In the genomic region with DNA sequence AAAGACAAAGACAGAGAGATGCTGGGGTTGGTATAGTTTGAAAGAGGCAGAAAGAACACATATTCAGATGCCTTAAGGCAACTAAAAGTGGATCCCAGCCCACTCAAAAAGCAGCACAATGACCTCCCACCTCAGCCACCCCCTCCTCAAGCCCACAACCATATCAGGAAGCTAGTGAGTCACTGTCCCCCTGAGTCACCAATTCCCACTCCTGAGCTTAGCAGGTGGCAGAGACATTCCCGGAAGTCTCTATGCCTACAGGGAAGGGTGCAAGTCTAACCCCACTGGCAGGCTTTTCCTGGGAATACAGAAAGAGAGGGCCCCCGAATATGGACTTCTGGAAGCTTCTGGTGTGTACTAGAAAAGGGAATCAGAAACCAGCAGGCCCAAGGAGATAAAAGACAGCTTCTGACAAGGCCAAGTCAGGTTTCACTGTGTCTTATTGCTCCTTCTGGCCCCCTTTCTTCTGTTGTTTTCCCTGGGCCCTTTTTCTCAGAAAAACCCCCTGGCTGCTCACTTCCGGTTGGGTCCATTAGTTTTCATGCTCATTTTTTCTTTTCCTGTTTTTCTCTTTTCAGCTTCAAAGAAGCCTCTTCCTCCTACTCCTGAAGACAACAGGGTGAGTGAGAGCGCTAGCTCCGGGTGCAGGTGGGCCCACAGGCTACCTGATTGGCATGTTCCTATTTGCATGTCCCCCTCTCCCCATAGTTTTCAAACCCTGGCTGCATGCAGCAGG, we compare ENCODE assay signal across 1 cellular context.
TF ChIP-seq lines count a peak whose summit lies in the region.

No MANE protein-coding gene starts in this region.

TF ChIP-seq in GM23338, 12 proteins besides CTCF, POLR2A, EP300 and RAD21 (continued from another document):
- no peak for TF ChIP-seq ZNF114 (CRISPR knock-in tag; IDR thresholded peaks at IDR 0.05)
- TF ChIP-seq EZH2phosphoT487 (IDR thresholded peaks at IDR 0.05; ENCODE audit: unreplicated experiment), result no peak
- no peak for TF ChIP-seq EZH2 (IDR thresholded peaks at IDR 0.05; ENCODE audit: low read depth, unreplicated experiment)
- TF ChIP-seq POLR2AphosphoS5 (IDR thresholded peaks at IDR 0.05; ENCODE audit: low read depth), result no peak
